In genomic region chr11:10622108-10622507, GRCh38 we compare ENCODE assay signal across 19 cellular contexts. TPM values are rescaled to one million over a fixed set of nuclear protein-coding genes. Genes with fewer than 3 reads are reported as not detected.
A peak's percentile ranks its signal among the peaks of the same experiment; 100 is the strongest.
DNase-seq lines count a peak whose midpoint lies in the region; ATAC-seq and TF ChIP-seq lines count a peak whose summit lies in the region.
"Had no signal": no experiment of that assay in that cellular context is flagged by ENCODE, and none has a peak within 500 bp of the region (broad histone marks: within the 10 kb centered on the region; RNA-seq: fewer than 3 reads in every experiment).

No MANE protein-coding gene starts in this region.

- peak overlapping the region; percentile 37 for H3K27ac Mint-ChIP-seq in dendritic cell treated with granulocyte-macrophage colony-stimulating factor and Interleukin-4, amounts not matched to agents 40 ng/mL and 50 ng/mL, for 4 days
- H3K27ac Mint-ChIP-seq in nephron progenitor cell = no peak overlapping the region
- H3K27ac Mint-ChIP-seq in CD4-positive, alpha-beta memory T cell = peak overlapping the region in 2 of 7 donors; percentile 5 to 53

- H3K27ac ChIP-seq in neutrophil = peak overlapping the region; percentile 98
- peak overlapping the region; percentile 28 to 62 for H3K27ac ChIP-seq in aorta (ENCODE audit: low read depth in 1 of 2, low read length in 2 of 2)
- H3K27ac ChIP-seq in CD4-positive, alpha-beta memory T cell (ENCODE audit: low read depth, low read length) = no peak overlapping the region
- H3K27ac ChIP-seq: 22Rv1, BLaER1 had no signal

- intact Hi-C loops in dendritic cell treated with granulocyte-macrophage colony-stimulating factor and Interleukin-4, amounts not matched to agents 40 ng/mL and 50 ng/mL, for 4 days (cut with micrococcal nuclease) = loop anchor here (5.0 kb wide), 1 partner anchor 40 kb away; no protein-coding TSS in a partner anchor
- intact Hi-C loops in aorta (cut with DNase I) = loop anchor here in 1 of 2 donors (10.0 kb wide), 1 partner anchor 113 kb away; no protein-coding TSS in a partner anchor
- intact Hi-C loops in CD4-positive, alpha-beta memory T cell (cut with micrococcal nuclease) = no loop called here

- H3K27me3 Mint-ChIP-seq in dendritic cell treated with granulocyte-macrophage colony-stimulating factor and Interleukin-4, amounts not matched to agents 40 ng/mL and 50 ng/mL, for 4 days = peaks cover 21% of the 10 kb centered on the region
- H3K27me3 Mint-ChIP-seq in nephron progenitor cell (ENCODE audit: low read depth, poor library complexity) = peaks cover 8% of the 10 kb centered on the region
- H3K27me3 Mint-ChIP-seq in CD4-positive, alpha-beta memory T cell = no peaks in the 10 kb centered on the region

- peak overlapping the region in 1 of 2 experiments; percentile 41 for H3K4me3 ChIP-seq in neutrophil (ENCODE audit: low read depth in 1 of 2, low read length in 1 of 2)
- H3K4me3 ChIP-seq in aorta (ENCODE audit: low read length in 2 of 2) = no peak overlapping the region
- no peak overlapping the region for H3K4me3 ChIP-seq in CD4-positive, alpha-beta memory T cell (ENCODE audit: low read length in 2 of 2)
- H3K4me3 ChIP-seq: BLaER1, GM12878 had no signal

- CTCF ChIA-PET in CD4-positive, alpha-beta memory T cell (lab: Charles Lee; ENCODE audit: partially characterized antibody) = interaction anchor here (1.4 kb wide), 1 partner anchor 33 kb away, joined by 5 read pairs; no protein-coding TSS in a partner anchor

- DNase-seq in activated CD8-positive, alpha-beta memory T cell treated with anti-CD3 and anti-CD28 coated beads for 24 hours = peak; percentile 21
- no peak for DNase-seq in activated CD8-positive, alpha-beta memory T cell treated with anti-CD3 and anti-CD28 coated beads, Interleukin-2, amount 50 U/mL, for 48 hours
- DNase-seq in aorta = no peak
- no peak for DNase-seq in cerebellar cortex (ENCODE audit: low spot score)
- DNase-seq in nephron progenitor cell = no peak
- no peak for DNase-seq in CD4-positive, alpha-beta memory T cell
- DNase-seq: Calu3, HCEC 1CT, NCI-H1436, NCI-H2029 treated with DMSO at 0.1 percent for 48 hours, NCI-H526, OCI-M1, RPMI8226 had no signal

- no peak overlapping the region for H3K4me3 Mint-ChIP-seq in dendritic cell treated with granulocyte-macrophage colony-stimulating factor and Interleukin-4, amounts not matched to agents 40 ng/mL and 50 ng/mL, for 4 days
- H3K4me3 Mint-ChIP-seq in nephron progenitor cell = no peak overlapping the region
- peak overlapping the region in 1 of 8 donors; percentile 10 for H3K4me3 Mint-ChIP-seq in CD4-positive, alpha-beta memory T cell

- 79 to 87% methylated on average over 2 of the region's 2 CpGs for WGBS in aorta, 2 donors

- no peak for ATAC-seq in aorta (ENCODE audit: low FRiP score)
- ATAC-seq: GM12878 had no signal

- H3K9me3 ChIP-seq in neutrophil (no peaks in the 10 kb centered on the region), aorta (ENCODE audit: control insufficient read depth, low read length) (no peaks in the 10 kb centered on the region)
- no peaks in the 10 kb centered on the region for H3K9me3 ChIP-seq in CD4-positive, alpha-beta memory T cell (ENCODE audit: control insufficient read depth in 1 of 2, low read length in 2 of 2)
- H3K9me3 ChIP-seq: BLaER1 had no signal

- no peaks in the 10 kb centered on the region for H3K36me3 Mint-ChIP-seq in dendritic cell treated with granulocyte-macrophage colony-stimulating factor and Interleukin-4, amounts not matched to agents 40 ng/mL and 50 ng/mL, for 4 days (ENCODE audit: low read depth)
- no peaks in the 10 kb centered on the region for H3K36me3 Mint-ChIP-seq in nephron progenitor cell (ENCODE audit: low read depth)
- H3K36me3 Mint-ChIP-seq in CD4-positive, alpha-beta memory T cell = no peaks in the 10 kb centered on the region

- H3K36me3 ChIP-seq in neutrophil = no peaks in the 10 kb centered on the region
- peaks cover 0 to 8% of the 10 kb centered on the region in 2 donors for H3K36me3 ChIP-seq in aorta (ENCODE audit: control insufficient read depth in 1 of 2, insufficient read depth in 2 of 2, low read length in 1 of 2)
- no peaks in the 10 kb centered on the region for H3K36me3 ChIP-seq in CD4-positive, alpha-beta memory T cell (ENCODE audit: insufficient read depth, low read length)
- H3K36me3 ChIP-seq: BLaER1 had no signal

- H3K4me1 ChIP-seq in neutrophil (ENCODE audit: control insufficient read depth in 1 of 2, insufficient read depth in 1 of 2, low read depth in 1 of 2, low read length in 1 of 2) (peaks cover 72 to 73% of the 10 kb centered on the region in 2 experiments), aorta (ENCODE audit: control insufficient read depth in 1 of 2, insufficient read depth in 2 of 2, low read length in 2 of 2) (peaks cover 0 to 8% of the 10 kb centered on the region in 2 donors)
- H3K4me1 ChIP-seq in CD4-positive, alpha-beta memory T cell (ENCODE audit: insufficient read depth, low read length) = peaks cover 16% of the 10 kb centered on the region

- H3K27me3 ChIP-seq in neutrophil (no peaks in the 10 kb centered on the region), aorta (ENCODE audit: control insufficient read depth in 1 of 2, insufficient read depth in 2 of 2, low read length in 1 of 2) (no peaks in the 10 kb centered on the region)
- H3K27me3 ChIP-seq in CD4-positive, alpha-beta memory T cell (ENCODE audit: insufficient read depth, low read length) = no peaks in the 10 kb centered on the region
- H3K27me3 ChIP-seq: BLaER1 had no signal

- peaks cover 57% of the 10 kb centered on the region for H3K4me1 Mint-ChIP-seq in dendritic cell treated with granulocyte-macrophage colony-stimulating factor and Interleukin-4, amounts not matched to agents 40 ng/mL and 50 ng/mL, for 4 days (ENCODE audit: low read depth)
- peaks cover 34% of the 10 kb centered on the region for H3K4me1 Mint-ChIP-seq in nephron progenitor cell
- H3K4me1 Mint-ChIP-seq in CD4-positive, alpha-beta memory T cell = peaks cover 13 to 21% (median 16%) of the 10 kb centered on the region in 4 donors

- H3K9me3 Mint-ChIP-seq in dendritic cell treated with granulocyte-macrophage colony-stimulating factor and Interleukin-4, amounts not matched to agents 40 ng/mL and 50 ng/mL, for 4 days = no peaks in the 10 kb centered on the region
- no peaks in the 10 kb centered on the region for H3K9me3 Mint-ChIP-seq in nephron progenitor cell
- no peaks in the 10 kb centered on the region for H3K9me3 Mint-ChIP-seq in CD4-positive, alpha-beta memory T cell

- TF ChIP-seq CTCF in neutrophil (IDR thresholded peaks at IDR 0.05) = no peak
- no peak for TF ChIP-seq CTCF in nephron progenitor cell (IDR thresholded peaks at IDR 0.05)

- POLR2A ChIA-PET in CD4-positive, alpha-beta memory T cell (lab: Charles Lee; ENCODE audit: partially characterized antibody) = no interaction called here

RNA-seq across cellular contexts. Expression of gene LYVE1, which starts 53.6 kb away (rescaled TPM):
- total RNA-seq in aorta = 100 to 1,000 TPM; 165 to 179 TPM
- 10 to 100 TPM; 11.8 to 28.2 TPM for polyA plus RNA-seq in aorta
- not detected for total RNA-seq in CD4-positive, alpha-beta memory T cell
- not detected for polyA plus RNA-seq in CD4-positive, alpha-beta memory T cell
- total RNA-seq: Calu3, HT-29 had no signal
- polyA plus RNA-seq: GM12878 had no signal

Comparison
In these comparisons a context has a peak if more than half of its experiments do, and no peak if none do; other contexts are left out.
1. RNA of gene LYVE1, which starts 53.6 kb away (total RNA-seq): 165 to 179 TPM in aorta; not detected in CD4-positive, alpha-beta memory T cell; every median in the first group is over 100 times any median in the second.